8 cellular contexts compared by ENCODE assay signal in genomic region chr7:33128990-33129805, GRCh38. TPM values are rescaled to one million over a fixed set of nuclear protein-coding genes. Genes with fewer than 3 reads are reported as not detected.
DNase-seq lines count a peak whose midpoint lies in the region; TF ChIP-seq lines count a peak whose summit lies in the region.

BBS9 (plus strand) TSS chr7:33129564; CDS start chr7:33146253, 16,689 bp downstream.

- H3K36me3 ChIP-seq in neutrophil = no peaks in the 10 kb centered on the region

- in situ Hi-C loops in SK-MEL-5 (cut with HindIII; ENCODE audit: low pct_unique_long_range_greater_than_20kb, low sequenced_read_pairs) = no loop called here

- CTCF ChIA-PET in activated naive CD4-positive, alpha-beta T cell treated with anti-CD3 and anti-CD28 coated beads, Interleukin-2, amount 10 ng/mL, durations not matched to agents 7 days and 5 days (lab: Charles Lee) = interaction anchor here (1.2 kb wide), 2 partner anchors 21 kb away, joined by 3 to 6 read pairs; no protein-coding TSS in a partner anchor

- H3K9me3 Mint-ChIP-seq in HFFc6 = no peaks in the 10 kb centered on the region
- H3K9me3 Mint-ChIP-seq in activated naive CD4-positive, alpha-beta T cell treated with anti-CD3 and anti-CD28 coated beads, Interleukin-2, amount 10 ng/mL, durations not matched to agents 7 days and 5 days = peaks cover 3% of the 10 kb centered on the region

- peak within 1 kb of the TSS; percentile 92 for H3K27ac Mint-ChIP-seq in HFFc6
- H3K27ac Mint-ChIP-seq in activated naive CD4-positive, alpha-beta T cell treated with anti-CD3 and anti-CD28 coated beads, Interleukin-2, amount 10 ng/mL, durations not matched to agents 7 days and 5 days = peak within 1 kb of the TSS; percentile 86

- H3K9me3 ChIP-seq in neutrophil = no peaks in the 10 kb centered on the region

- H3K4me3 ChIP-seq in GM08714 (ENCODE audit: low read length) (peak within 1 kb of the TSS; percentile 90), neutrophil (ENCODE audit: low read depth in 1 of 2, low read length in 1 of 2) (peak within 1 kb of the TSS; percentile 69 to 82)

- peaks cover 10 to 17% of the 10 kb centered on the region in 2 experiments for H3K4me1 ChIP-seq in neutrophil (ENCODE audit: control insufficient read depth in 1 of 2, insufficient read depth in 1 of 2, low read depth in 1 of 2, low read length in 1 of 2)

- TF ChIP-seq CTCF in HFFc6 (IDR thresholded peaks at IDR 0.05) = peak; percentile 34
- peak; percentile 46 for TF ChIP-seq CTCF in neutrophil (IDR thresholded peaks at IDR 0.05)
- TF ChIP-seq CTCF in subcutaneous adipose tissue (IDR thresholded peaks at IDR 0.05; ENCODE audit: low read depth) = no peak

- H3K27me3 ChIP-seq in neutrophil = no peaks in the 10 kb centered on the region

- H3K4me1 Mint-ChIP-seq in HFFc6 (ENCODE audit: low read depth) = peaks cover 17% of the 10 kb centered on the region
- peaks cover 20% of the 10 kb centered on the region for H3K4me1 Mint-ChIP-seq in activated naive CD4-positive, alpha-beta T cell treated with anti-CD3 and anti-CD28 coated beads, Interleukin-2, amount 10 ng/mL, durations not matched to agents 7 days and 5 days

- H3K36me3 Mint-ChIP-seq in HFFc6 (ENCODE audit: low read depth) = no peaks in the 10 kb centered on the region
- no peaks in the 10 kb centered on the region for H3K36me3 Mint-ChIP-seq in activated naive CD4-positive, alpha-beta T cell treated with anti-CD3 and anti-CD28 coated beads, Interleukin-2, amount 10 ng/mL, durations not matched to agents 7 days and 5 days

- H3K4me3 Mint-ChIP-seq in HFFc6 = peak within 1 kb of the TSS; percentile 99
- H3K4me3 Mint-ChIP-seq in activated naive CD4-positive, alpha-beta T cell treated with anti-CD3 and anti-CD28 coated beads, Interleukin-2, amount 10 ng/mL, durations not matched to agents 7 days and 5 days = peak within 1 kb of the TSS; percentile 95

- DNase-seq in HFFc6 (peak; percentile 94), NAMALWA (ENCODE audit: low spot score) (peak; percentile 98), SK-MEL-5 (ENCODE audit: low read depth, low spot score) (peak; percentile 97), germinal center (ENCODE audit: low spot score) (peak; percentile 94)
- DNase-seq in activated naive CD4-positive, alpha-beta T cell treated with anti-CD3 and anti-CD28 coated beads, Interleukin-2, amount 10 ng/mL, durations not matched to agents 7 days and 5 days = peak; percentile 95

- H3K27ac ChIP-seq in neutrophil = peak within 1 kb of the TSS; percentile 82

- no peaks in the 10 kb centered on the region for H3K27me3 Mint-ChIP-seq in HFFc6 (ENCODE audit: insufficient read depth)
- H3K27me3 Mint-ChIP-seq in activated naive CD4-positive, alpha-beta T cell treated with anti-CD3 and anti-CD28 coated beads, Interleukin-2, amount 10 ng/mL, durations not matched to agents 7 days and 5 days = peaks cover 11% of the 10 kb centered on the region

RNA-seq across cellular contexts. Expression of gene BBS9, which starts in this region (rescaled TPM):
- 10 to 100 TPM; 10.6 to 13.0 (median 12.1) TPM for total RNA-seq in HFFc6 (2021; fragmentation: NEBNext Ultra II Directional; extraction: Animal tissue kit (Norgen Biotek cat#: 25700))
- 14.3 and 20.9 TPM in 2 replicates for total RNA-seq in SK-MEL-5 (2014; rRNA removed; shearing (Covaris generic))
- polyA plus RNA-seq in SK-MEL-5 (2015; cell fraction: cytosol; rRNA removed) = 13.1 and 16.0 TPM in 2 replicates
- polyA plus RNA-seq in SK-MEL-5 (2015; cell fraction: nucleus; rRNA removed) = 14.7 and 19.3 TPM in 2 replicates
- total RNA-seq in subcutaneous adipose tissue = 10 to 100 TPM; 17.8 to 27.5 (median 24.7) TPM

Comparison
In these comparisons a context has a peak if more than half of its experiments do, and no peak if none do; other contexts are left out.
1. Peak in every context shown above with its lines: DNase-seq, H3K4me3 ChIP-seq and H3K27ac ChIP-seq.